ENCODE assay signal across 1 cellular context in the genomic region with DNA sequence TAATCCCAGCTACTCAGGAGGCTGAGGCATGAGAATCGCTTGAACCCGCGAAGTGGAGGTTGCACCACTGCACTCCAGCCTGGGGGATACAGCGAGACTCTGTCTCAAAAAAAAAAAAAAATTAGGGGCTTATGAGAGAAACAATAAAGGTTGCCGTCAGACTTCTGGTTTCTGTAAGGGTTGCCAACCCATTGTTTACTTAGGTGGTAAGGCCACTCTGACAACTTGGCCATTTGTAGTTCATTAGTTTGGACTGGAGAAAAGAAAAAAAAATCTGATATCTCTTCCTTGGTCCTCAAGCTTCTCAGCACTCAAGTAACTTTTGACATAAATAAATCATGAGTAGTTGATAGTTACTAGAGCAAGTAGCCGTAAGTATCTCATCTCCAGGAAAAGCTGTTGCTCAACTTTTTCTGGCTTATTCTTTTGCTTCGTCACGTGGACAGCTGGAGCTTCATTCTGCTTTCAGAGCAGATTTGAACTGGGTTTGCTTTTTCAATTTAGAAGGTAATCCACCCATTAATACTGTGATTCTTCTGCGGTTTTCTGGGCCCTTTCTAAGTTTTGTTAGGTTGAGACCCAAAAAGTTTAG.
TF ChIP-seq lines count a peak whose summit lies in the region.

No MANE protein-coding gene starts in this region.

TF ChIP-seq in A549, 52 proteins besides CTCF, POLR2A, EP300 and RAD21 (continued from another document):
- TF ChIP-seq, protein P1, sequence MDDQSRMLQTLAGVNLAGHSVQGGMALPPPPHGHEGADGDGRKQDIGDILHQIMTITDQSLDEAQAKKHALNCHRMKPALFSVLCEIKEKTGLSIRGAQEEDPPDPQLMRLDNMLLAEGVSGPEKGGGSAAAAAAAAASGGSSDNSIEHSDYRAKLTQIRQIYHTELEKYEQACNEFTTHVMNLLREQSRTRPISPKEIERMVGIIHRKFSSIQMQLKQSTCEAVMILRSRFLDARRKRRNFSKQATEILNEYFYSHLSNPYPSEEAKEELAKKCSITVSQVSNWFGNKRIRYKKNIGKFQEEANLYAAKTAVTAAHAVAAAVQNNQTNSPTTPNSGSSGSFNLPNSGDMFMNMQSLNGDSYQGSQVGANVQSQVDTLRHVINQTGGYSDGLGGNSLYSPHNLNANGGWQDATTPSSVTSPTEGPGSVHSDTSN (IDR thresholded peaks at IDR 0.05): no peak
- TF ChIP-seq HOXB13 (CRISPR knock-in tag; IDR thresholded peaks at IDR 0.05; ENCODE audit: low read depth): no peak
